Comparison of ENCODE assay signal across 19 cellular contexts in the genomic region with DNA sequence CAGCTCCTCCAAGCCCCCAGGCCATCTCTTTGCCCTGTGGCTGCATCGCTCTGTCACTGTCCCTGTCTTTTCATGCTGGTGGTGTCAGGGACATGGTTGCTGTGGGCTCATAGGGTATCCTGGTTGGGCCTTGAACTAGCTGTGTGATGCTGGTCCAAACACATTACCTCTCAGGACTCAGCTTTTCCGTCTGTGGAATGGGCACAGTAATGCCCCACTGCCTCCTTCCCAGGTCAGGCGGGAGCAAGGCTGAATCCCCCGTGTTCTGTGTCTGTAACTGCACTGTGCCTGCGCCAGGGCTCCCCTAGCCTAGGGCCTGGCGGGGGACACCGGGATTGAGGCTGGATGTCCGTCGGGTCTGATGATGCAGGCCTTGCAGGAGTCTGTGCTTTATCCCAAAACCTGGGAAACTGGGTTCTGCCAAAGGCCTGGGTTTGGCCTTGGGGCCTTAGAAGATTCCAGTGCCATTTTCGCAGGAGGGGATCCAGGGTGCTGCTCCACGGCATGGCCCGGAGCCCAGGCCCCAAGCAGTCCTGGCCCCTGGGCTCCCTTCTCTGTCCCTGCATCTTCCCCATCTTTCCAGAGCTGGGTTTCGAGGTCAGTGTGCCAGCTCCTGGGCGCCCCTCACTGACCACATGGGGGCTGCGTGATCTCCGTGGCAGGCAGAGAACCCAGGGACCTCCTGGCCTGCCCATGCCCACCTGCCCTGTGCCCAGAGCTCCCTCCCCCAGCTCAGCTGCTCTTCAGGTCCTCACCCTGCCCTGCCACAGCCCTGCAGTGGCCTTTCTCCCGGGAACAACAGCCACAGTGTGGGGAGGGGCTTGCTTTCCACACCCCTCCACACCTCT.
"Had no signal": no experiment of that assay in that cellular context is flagged by ENCODE, and none has a peak within 500 bp of the region (broad histone marks: within the 10 kb centered on the region; RNA-seq: fewer than 3 reads in every experiment).

No MANE protein-coding gene starts in this region.

- DNase-seq: activated CD4-positive, alpha-beta T cell treated with anti-CD3 and anti-CD28 coated beads, Interleukin-2, amount 50 U/mL, for 1 hour; activated naive CD4-positive, alpha-beta T cell; activated T-cell treated with anti-CD3 and anti-CD28 coated beads for 4 hours; anterior cingulate cortex; central memory CD4-positive, alpha-beta T cell; colonic mucosa; foreskin keratinocyte; hypothalamus; mesenchymal stem cell; naive B cell; ovary; stimulated activated naive CD8-positive, alpha-beta T cell treated with anti-CD3 and anti-CD28 coated beads, Interleukin-15, Interleukin-2, amounts not matched to agents 100 U/mL and 50 U/mL, for 24 hours; substantia nigra; T-cell; uterus had no signal

- H3K27ac Mint-ChIP-seq: brain, T-cell had no signal

- H3K9me3 ChIP-seq: colonic mucosa, ovary, uterus had no signal

- ATAC-seq: foreskin keratinocyte; mucosa of descending colon; stimulated activated naive CD8-positive, alpha-beta T cell treated with anti-CD3 and anti-CD28 coated beads, Interleukin-15, Interleukin-2, amounts not matched to agents 100 U/mL and 50 U/mL, for 24 hours; T-cell had no signal

- H3K36me3 Mint-ChIP-seq: brain, T-cell had no signal

- H3K36me3 ChIP-seq: colonic mucosa, ovary, tibial nerve, uterus had no signal

- H3K4me1 ChIP-seq: colonic mucosa, foreskin keratinocyte, tibial nerve, uterus had no signal

- H3K27me3 Mint-ChIP-seq: naive B cell, T-cell had no signal

- H3K4me3 ChIP-seq: colonic mucosa, mucosa of descending colon, ovary, tibial nerve, uterus had no signal

- H3K4me3 Mint-ChIP-seq: brain, naive B cell, neural crest cell, T-cell had no signal

- H3K27ac ChIP-seq: colonic mucosa, foreskin keratinocyte, ovary, tibial nerve, uterus had no signal

- H3K27me3 ChIP-seq: colonic mucosa, foreskin keratinocyte, ovary, tibial nerve, uterus had no signal
